ENCODE assay signal across 11 cellular contexts in the genomic region with DNA sequence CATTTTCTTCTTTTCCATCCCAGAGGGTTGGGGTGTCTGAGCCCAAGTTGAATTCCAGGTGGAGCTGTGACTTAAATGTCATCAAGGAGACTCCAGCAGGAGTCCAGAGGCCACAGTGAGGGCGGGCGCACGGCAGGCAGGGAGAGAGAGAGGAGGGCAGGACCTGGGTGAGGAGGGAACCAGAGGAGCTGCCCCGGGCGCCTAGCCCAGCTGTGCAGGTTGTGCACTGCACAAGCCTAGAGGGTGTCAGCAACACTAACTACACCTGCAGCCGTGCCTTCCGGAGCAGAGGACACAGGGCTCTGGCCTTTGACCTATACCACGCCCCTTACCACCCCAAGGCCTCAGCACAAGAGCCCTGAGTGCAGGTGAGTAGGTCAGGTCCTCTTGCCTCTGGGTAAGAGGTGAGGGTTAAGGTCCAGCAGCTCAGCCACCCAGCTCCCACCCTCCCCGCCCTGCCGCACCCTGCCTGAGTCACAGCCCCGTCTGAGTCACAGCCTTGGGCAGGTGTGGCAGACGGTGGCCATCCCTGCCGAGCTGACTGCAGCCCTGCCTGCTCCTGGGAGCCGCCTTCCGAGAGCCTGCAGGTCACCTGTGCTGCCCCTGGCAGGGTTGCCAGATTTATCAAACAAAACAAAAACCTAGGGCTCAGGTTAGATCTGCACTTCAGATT. TPM values are rescaled to one million over a fixed set of nuclear protein-coding genes. Genes with fewer than 3 reads are reported as not detected.
DNase-seq lines count a peak whose midpoint lies in the region; ATAC-seq and TF ChIP-seq lines count a peak whose summit lies in the region.
"Had no signal": no experiment of that assay in that cellular context is flagged by ENCODE, and none has a peak within 500 bp of the region (broad histone marks: within the 10 kb centered on the region; RNA-seq: fewer than 3 reads in every experiment).

No MANE protein-coding gene starts in this region.

- H3K79me2 ChIP-seq in PC-3 (ENCODE audit: low read length) (no peaks in the 10 kb centered on the region), fibroblast of lung (ENCODE audit: control insufficient read depth, insufficient read depth, low read length) (no peaks in the 10 kb centered on the region)

- peak; percentile 53 to 70 for ATAC-seq in activated CD4-positive, CD25-positive, alpha-beta regulatory T cell treated with anti-CD3 and anti-CD28 coated beads, Interleukin-2, amount 50 U/mL, for 24 hours
- ATAC-seq in PC-3 (peak; percentile 88), HG02884 (IDR thresholded peaks at IDR 0.05; ENCODE audit: unreplicated experiment) (no peak)

- H3K4me3 ChIP-seq in PC-3 (ENCODE audit: low read length), result peak overlapping the region; percentile 58
- no peak overlapping the region for H3K4me3 ChIP-seq in fibroblast of lung (replicated peaks in 1 of 4; ENCODE audit: control extremely low read depth in 1 of 4, insufficient read depth in 1 of 4, low read depth in 3 of 4, low read length in 4 of 4)
- H3K4me3 ChIP-seq: SJSA1 had no signal

- TF ChIP-seq CTCF in PC-3 (conservative IDR thresholded peaks at IDR 0.05; ENCODE audit: low read depth, low read length), result no peak
- no peak for TF ChIP-seq CTCF in fibroblast of lung (conservative IDR thresholded peaks at IDR 0.05 in 1 of 2, IDR thresholded peaks at IDR 0.05 in 1 of 2; ENCODE audit: low read depth in 1 of 2, low read length in 2 of 2)

- no peak overlapping the region for H2AFZ ChIP-seq in PC-3 (ENCODE audit: low read length)
- H2AFZ ChIP-seq in fibroblast of lung (ENCODE audit: low read length), result no peak overlapping the region

- H3K9ac ChIP-seq in PC-3 (ENCODE audit: low read length), result peak overlapping the region; percentile 76
- H3K9ac ChIP-seq in fibroblast of lung (ENCODE audit: insufficient read depth, low read length), result no peak overlapping the region

- H3K4me1 ChIP-seq in PC-3 (ENCODE audit: insufficient read depth, low read length) (peaks cover 35% of the 10 kb centered on the region), fibroblast of lung (ENCODE audit: control insufficient read depth, extremely low read depth, insufficient read depth, low read length) (no peaks in the 10 kb centered on the region)
- H3K4me1 ChIP-seq: BE2C had no signal

- no peaks in the 10 kb centered on the region for H3K27me3 ChIP-seq in PC-3 (ENCODE audit: low read length)
- H3K27me3 ChIP-seq in fibroblast of lung (ENCODE audit: control insufficient read depth, insufficient read depth, low read length), result no peaks in the 10 kb centered on the region
- H3K27me3 ChIP-seq: BE2C had no signal

- intact Hi-C loops in PC-3 (cut with micrococcal nuclease), result loop anchor here (2.0 to 5.0 kb wide), 2 partner anchors 23 to 206 kb away; no protein-coding TSS in a partner anchor

- BruUV-seq in PC-3 (replicated peaks; lab: Mats Ljungman, UMichigan), result no TSS peak

- CTCF ChIA-PET in PC-3 (lab: Charles Lee), result interaction anchor here (0.6 to 1.1 kb wide), 3 partner anchors 21 to 209 kb away, joined by 3 to 4 read pairs (median 3); no protein-coding TSS in a partner anchor

- H3K36me3 ChIP-seq in PC-3 (ENCODE audit: low read depth, low read length) (no peaks in the 10 kb centered on the region), fibroblast of lung (ENCODE audit: control insufficient read depth, insufficient read depth, low read length) (no peaks in the 10 kb centered on the region)
- H3K36me3 ChIP-seq: BE2C, SJSA1 had no signal

- H3K9me3 ChIP-seq in PC-3 (ENCODE audit: low read length) (no peaks in the 10 kb centered on the region), fibroblast of lung (ENCODE audit: control insufficient read depth, insufficient read depth, low read depth, low read length) (no peaks in the 10 kb centered on the region)
- H3K9me3 ChIP-seq: BE2C, SJSA1 had no signal

- DNase-seq in activated CD4-positive, CD25-positive, alpha-beta regulatory T cell treated with anti-CD3 and anti-CD28 coated beads, Interleukin-2, amount 50 U/mL, for 72 hours, result no peak
- peak; percentile 89 for DNase-seq in PC-3
- peak; percentile 35 to 46 for DNase-seq in fibroblast of lung (ENCODE audit: low read depth in 2 of 2)
- DNase-seq in stimulated activated CD8-positive, alpha-beta memory T cell treated with anti-CD3 and anti-CD28 coated beads, Interleukin-4, amount 100 ng/mL, for 48 hours, result peak; percentile 44
- DNase-seq in stimulated activated CD4-positive, alpha-beta T cell treated with anti-CD3 and anti-CD28 coated beads, Interleukin-2, amount 100 ng/mL, for 48 hours, result no peak
- DNase-seq in DMS114 treated with DMSO at 0.1 percent for 48 hours (lab: John Stamatoyannopoulos, UW; ENCODE audit: unreplicated experiment), result no peak

- H4K20me1 ChIP-seq in PC-3 (ENCODE audit: low read length) (no peaks in the 10 kb centered on the region), fibroblast of lung (ENCODE audit: control insufficient read depth, extremely low read depth, insufficient read depth, low read length) (peaks cover 2% of the 10 kb centered on the region)

- POLR2A ChIA-PET in PC-3 (lab: Charles Lee; ENCODE audit: unreplicated experiment), result no interaction called here

- no peaks in the 10 kb centered on the region for H3F3A ChIP-seq in PC-3 (ENCODE audit: low read length, unreplicated experiment)

- peak overlapping the region; percentile 81 for H3K4me2 ChIP-seq in PC-3 (ENCODE audit: low read length)
- no peak overlapping the region for H3K4me2 ChIP-seq in fibroblast of lung (ENCODE audit: extremely low read depth, insufficient read depth, low read length)

- no peaks in the 10 kb centered on the region for H3K9me2 ChIP-seq in PC-3 (replicated peaks; ENCODE audit: low read length)

- H3K27ac ChIP-seq in PC-3 (ENCODE audit: low read length) (peak overlapping the region; percentile 98), fibroblast of lung (ENCODE audit: insufficient read depth, low read length) (no peak overlapping the region)
- H3K27ac ChIP-seq: SJSA1 had no signal

RNA-seq across cellular contexts. Expression of gene AGPAT2, which starts 6.4 kb away (rescaled TPM):
- total RNA-seq in PC-3 (2014; rRNA removed) (103 and 106 TPM in 2 replicates), fibroblast of lung (31.8 and 43.3 TPM in 2 replicates)
- polyA plus RNA-seq in fibroblast of lung, result 24.9 and 25.1 TPM in 2 replicates
- 32.5 and 40.5 TPM in 2 replicates for polyA plus RNA-seq in fibroblast of lung (2012)
- 40.9 and 50.4 TPM in 2 replicates for polyA minus RNA-seq in fibroblast of lung (ENCODE audit: low replicate concordance)

RNA-seq across cellular contexts. Expression of gene DIPK1B, which starts 18.7 kb away (rescaled TPM):
- total RNA-seq in PC-3 (2014; rRNA removed) (19.5 and 26.3 TPM in 2 replicates), fibroblast of lung (0.33 and 0.77 TPM in 2 replicates)
- 0.16 and 0.34 TPM in 2 replicates for polyA plus RNA-seq in fibroblast of lung
- 0.40 and 0.95 TPM in 2 replicates for polyA plus RNA-seq in fibroblast of lung (2012)
- 0.30 TPM in 1 of 2 replicates, not detected in the other for polyA minus RNA-seq in fibroblast of lung (ENCODE audit: low replicate concordance)
- total RNA-seq: SJSA1 had no signal

RNA-seq across cellular contexts. Expression of gene EGFL7, which starts 30.9 kb away (rescaled TPM):
- total RNA-seq in PC-3 (2014; rRNA removed) (23.1 and 29.5 TPM in 2 replicates), fibroblast of lung (6.2 and 7.9 TPM in 2 replicates)
- polyA plus RNA-seq in fibroblast of lung, result 2.5 and 4.2 TPM in 2 replicates
- polyA plus RNA-seq in fibroblast of lung (2012), result 5.3 and 7.6 TPM in 2 replicates
- 0.93 and 3.1 TPM in 2 replicates for polyA minus RNA-seq in fibroblast of lung (ENCODE audit: low replicate concordance)

RNA-seq across cellular contexts. Expression of gene LCN10, which starts 49.1 kb away (rescaled TPM):
- total RNA-seq in PC-3 (2014; rRNA removed), result not detected in 2 replicates
- total RNA-seq in fibroblast of lung, result not detected in 2 replicates
- not detected in 2 replicates for polyA plus RNA-seq in fibroblast of lung
- not detected in 2 replicates for polyA plus RNA-seq in fibroblast of lung (2012)
- not detected in 2 replicates for polyA minus RNA-seq in fibroblast of lung (ENCODE audit: low replicate concordance)
- total RNA-seq: SJSA1 had no signal

RNA-seq across cellular contexts. Expression of gene LCN6, which starts 54.7 kb away (rescaled TPM):
- total RNA-seq in PC-3 (2014; rRNA removed), result not detected in 2 replicates
- not detected in 2 replicates for total RNA-seq in fibroblast of lung
- not detected in 2 replicates for polyA plus RNA-seq in fibroblast of lung
- polyA plus RNA-seq in fibroblast of lung (2012), result not detected in 2 replicates
- polyA minus RNA-seq in fibroblast of lung (ENCODE audit: low replicate concordance), result not detected in 2 replicates
- total RNA-seq: pulmonary artery endothelial cell, SJSA1 had no signal

Comparison
In these comparisons a context has a peak if more than half of its experiments do, and no peak if none do; other contexts are left out.
1. DNase-seq: peak in PC-3 (single experiment), fibroblast of lung (2 of 2) and stimulated activated CD8-positive, alpha-beta memory T cell treated with anti-CD3 and anti-CD28 coated beads, Interleukin-4, amount 100 ng/mL, for 48 hours (single experiment); none in activated CD4-positive, CD25-positive, alpha-beta regulatory T cell treated with anti-CD3 and anti-CD28 coated beads, Interleukin-2, amount 50 U/mL, for 72 hours (single experiment), stimulated activated CD4-positive, alpha-beta T cell treated with anti-CD3 and anti-CD28 coated beads, Interleukin-2, amount 100 ng/mL, for 48 hours (0 of 2) and DMS114 treated with DMSO at 0.1 percent for 48 hours (single experiment).
2. RNA of gene DIPK1B, which starts 18.7 kb away (total RNA-seq): 19.5 to 26.3 TPM in PC-3; 0.33 to 0.77 TPM in fibroblast of lung; every median in the first group is over 10 times any median in the second.